10 cellular contexts compared by ENCODE assay signal in genomic region chr17:51076821-51077220, GRCh38.
"Had no signal": no experiment of that assay in that cellular context is flagged by ENCODE, and none has a peak within 500 bp of the region (broad histone marks: within the 10 kb centered on the region; RNA-seq: fewer than 3 reads in every experiment).

No MANE protein-coding gene starts in this region.

- H3K4me3 Mint-ChIP-seq: HFFc6 had no signal

- H3K4me1 ChIP-seq: HAP-1 had no signal

- DNase-seq: GM23248, GOT3, H7, HFFc6, IMR-90, KG1 had no signal

- H3K9me3 Mint-ChIP-seq: HFFc6 had no signal

- H2AFZ ChIP-seq: GM23248 had no signal

- H3K4me3 ChIP-seq: GM23248, HAP-1, K562 had no signal

- FAIRE-seq: K562 had no signal

- ATAC-seq: HCT116, K562 had no signal

- H3K27ac Mint-ChIP-seq: HFFc6 had no signal

- H3K9me3 ChIP-seq: HAP-1 had no signal

- H3K27ac ChIP-seq: GM23248, HL-60 had no signal

- H3K9ac ChIP-seq: GM23248 had no signal
